11 cellular contexts compared by ENCODE assay signal in genomic region chr12:104596128-104596799, GRCh38.
A peak's percentile ranks its signal among the peaks of the same experiment; 100 is the strongest.
DNase-seq lines count a peak whose midpoint lies in the region; TF ChIP-seq lines count a peak whose summit lies in the region.
"Had no signal": no experiment of that assay in that cellular context is flagged by ENCODE, and none has a peak within 500 bp of the region (broad histone marks: within the 10 kb centered on the region; RNA-seq: fewer than 3 reads in every experiment).

No MANE protein-coding gene starts in this region.

- no peak overlapping the region for H3K23ac ChIP-seq in H9 (ENCODE audit: insufficient read length, low read depth, low read length)

- no peak overlapping the region for H3K14ac ChIP-seq in H9 (ENCODE audit: insufficient read depth, low read length)

- no peak overlapping the region for H3T11ph ChIP-seq in H9 (ENCODE audit: low read length)

- no peak overlapping the region for H2BK5ac ChIP-seq in H9 (ENCODE audit: insufficient read length, low read length)

- H2BK20ac ChIP-seq in H9 (ENCODE audit: low read depth, low read length, poor library complexity, severe bottlenecking): no peak overlapping the region

- no peaks in the 10 kb centered on the region for H3K9me3 ChIP-seq in osteoblast (ENCODE audit: low read depth, low read length)
- no peaks in the 10 kb centered on the region for H3K9me3 ChIP-seq in H9 (ENCODE audit: control insufficient read depth, low read depth, low read length)
- H3K9me3 ChIP-seq: esophagus squamous epithelium, pancreas had no signal

- no peak overlapping the region for H2BK12ac ChIP-seq in H9 (ENCODE audit: insufficient read length, low read depth, low read length)

- H3K27me3 ChIP-seq in osteoblast (ENCODE audit: insufficient read depth, low read length) (no peaks in the 10 kb centered on the region), H7 (ENCODE audit: control insufficient read depth, insufficient read depth, low read length) (no peaks in the 10 kb centered on the region), H9 (ENCODE audit: insufficient read depth, low read length) (no peaks in the 10 kb centered on the region)
- H3K27me3 ChIP-seq: pancreas had no signal

- H3K9me3 Mint-ChIP-seq in CD14-positive monocyte (no peaks in the 10 kb centered on the region), H9 (no peaks in the 10 kb centered on the region; a peak in 1 of 5 replicates)

- DNase-seq in CD14-positive monocyte (ENCODE audit: low spot score): no peak
- DNase-seq in NOMO-1 treated with dmso at 0.1 percent for 144 hours (lab: John Stamatoyannopoulos, UW; ENCODE audit: unreplicated experiment): peak; percentile 45
- peak; percentile 92 for DNase-seq in fibroblast of gingiva (ENCODE audit: low read depth)
- DNase-seq in osteoblast (ENCODE audit: insufficient read length, low spot score, missing footprints): peak; percentile 91
- DNase-seq in activated T-cell treated with anti-CD3 and anti-CD28 coated beads for 4 hours: no peak
- DNase-seq in HUDEP-2 (lab: John Stamatoyannopoulos, UW; ENCODE audit: unreplicated experiment in 76 of 76): no peak
- no peak for DNase-seq in H7
- no peak for DNase-seq in H9
- DNase-seq: activated CD8-positive, alpha-beta memory T cell treated with anti-CD3 and anti-CD28 coated beads, Interleukin-2, amount 50 U/mL, for 48 hours; esophagus squamous epithelium; pancreas had no signal

- H3K79me2 ChIP-seq in osteoblast (ENCODE audit: insufficient read depth, low read length): peaks cover 47% of the 10 kb centered on the region
- H3K79me2 ChIP-seq in H9 (ENCODE audit: insufficient read depth, low read length): 0 out of 2 replicates have a peak, but pooled peaks cover 2% of the 10 kb centered on the region

- H3K27ac ChIP-seq in osteoblast (ENCODE audit: low read depth, low read length): peak overlapping the region; percentile 53
- H3K27ac ChIP-seq in H9 (ENCODE audit: insufficient read length, low read depth, low read length): no peak overlapping the region
- H3K27ac ChIP-seq: pancreas had no signal

- no peaks in the 10 kb centered on the region for H3K23me2 ChIP-seq in H9 (ENCODE audit: insufficient read length, low read depth, low read length, poor library complexity, severe bottlenecking)

- intact Hi-C loops in CD14-positive monocyte (cut with micrococcal nuclease): no loop called here

- H3K4ac ChIP-seq in H9 (ENCODE audit: low read depth, low read length): no peak overlapping the region

- no peak overlapping the region for H3K18ac ChIP-seq in H9 (ENCODE audit: insufficient read length, low read depth, low read length)

- no peak overlapping the region for H4K5ac ChIP-seq in H9 (ENCODE audit: insufficient read length, low read depth, low read length)

- H3K36me3 Mint-ChIP-seq in CD14-positive monocyte (peaks cover 5 to 11% of the 10 kb centered on the region in 2 donors), H9 (ENCODE audit: insufficient read depth in 1 of 3, low read depth in 3 of 3) (no peaks in the 10 kb centered on the region)

- no peak overlapping the region for H2AK5ac ChIP-seq in H9 (ENCODE audit: insufficient read length, low read length)

- H4K91ac ChIP-seq in H9 (ENCODE audit: insufficient read length, low read depth, low read length): no peak overlapping the region

- no peak overlapping the region for H3K56ac ChIP-seq in H9 (ENCODE audit: insufficient read length, low read depth, low read length)

- H3K9ac ChIP-seq in H9 (ENCODE audit: extremely low read depth, insufficient read length, low read length): no peak overlapping the region

- peak overlapping the region; percentile 38 to 88 (median 79) for H3K27ac Mint-ChIP-seq in CD14-positive monocyte
- H3K27ac Mint-ChIP-seq in H9: no peak overlapping the region; a peak in 2 of 7 replicates

- H2AFZ ChIP-seq in osteoblast (ENCODE audit: low read length) (peak overlapping the region; percentile 4), H9 (ENCODE audit: low read length) (no peak overlapping the region)

- H4K20me1 ChIP-seq in osteoblast (ENCODE audit: insufficient read depth, low read length) (no peaks in the 10 kb centered on the region), H9 (ENCODE audit: control insufficient read depth, insufficient read depth, insufficient read length) (no peaks in the 10 kb centered on the region)

- H3K4me3 Mint-ChIP-seq in CD14-positive monocyte (no peak overlapping the region), H9 (no peak overlapping the region)

- H4K8ac ChIP-seq in H9 (replicated peaks; ENCODE audit: insufficient read length, low read depth, low read length): no peak overlapping the region

- H3K4me1 Mint-ChIP-seq in CD14-positive monocyte (peaks cover 67% of the 10 kb centered on the region), H9 (peaks cover 27 to 32% of the 10 kb centered on the region in 2 experiments)

- H3K4me1 ChIP-seq in osteoblast (ENCODE audit: insufficient read depth, low read length): peaks cover 25% of the 10 kb centered on the region
- peaks cover under 1% of the 10 kb centered on the region; the same call in 1 of the 2 replicates for H3K4me1 ChIP-seq in H9 (ENCODE audit: insufficient read depth, low read length)

- peak overlapping the region; percentile 48 for H3K4me3 ChIP-seq in osteoblast (ENCODE audit: insufficient read depth, low read length)
- no peak overlapping the region for H3K4me3 ChIP-seq in H7 (ENCODE audit: insufficient read depth, low read depth, low read length)
- H3K4me3 ChIP-seq: pancreas had no signal

- no peak overlapping the region for H2BK120ac ChIP-seq in H9 (ENCODE audit: low read depth, low read length, poor library complexity, severe bottlenecking)

- no peak overlapping the region for H2BK15ac ChIP-seq in H9 (ENCODE audit: low read depth, low read length)

- no peak for TF ChIP-seq CTCF in CD14-positive monocyte (IDR thresholded peaks at IDR 0.05)
- TF ChIP-seq CTCF in osteoblast (IDR thresholded peaks at IDR 0.05; ENCODE audit: extremely low read depth, low read depth, low read length): no peak
- TF ChIP-seq CTCF in H9 (conservative IDR thresholded peaks at IDR 0.05): no peak

- peaks cover 0 to 1% (median 0%) of the 10 kb centered on the region in 3 donors for H3K27me3 Mint-ChIP-seq in CD14-positive monocyte (ENCODE audit: low read depth in 3 of 3)
- H3K27me3 Mint-ChIP-seq in H9 (ENCODE audit: low read depth): no peaks in the 10 kb centered on the region

- no peaks in the 10 kb centered on the region for H3K79me1 ChIP-seq in H9 (ENCODE audit: insufficient read depth, low read depth, low read length, poor library complexity, severe bottlenecking)

- H3K4me2 ChIP-seq in osteoblast (ENCODE audit: insufficient read depth, low read length) (peak overlapping the region; percentile 80), H9 (ENCODE audit: insufficient read depth, insufficient read length, low read length) (no peak overlapping the region)

- no CpG with 5 or more reads among the region's 12 CpGs for WGBS in H9 (ENCODE audit: extremely low coverage, insufficient read length, low lambda C conversion rate)

- H3K36me3 ChIP-seq in osteoblast (ENCODE audit: insufficient read depth, low read length) (no peaks in the 10 kb centered on the region), H7 (replicated peaks; ENCODE audit: control insufficient read depth, insufficient read depth, low read length) (no peaks in the 10 kb centered on the region)
- H3K36me3 ChIP-seq: esophagus squamous epithelium, pancreas had no signal

Comparison
In these comparisons a context has a peak if more than half of its experiments do, and no peak if none do; other contexts are left out.
1. DNase-seq: peak in NOMO-1 treated with dmso at 0.1 percent for 144 hours (single experiment), fibroblast of gingiva (single experiment) and osteoblast (single experiment); none in CD14-positive monocyte (single experiment), activated T-cell treated with anti-CD3 and anti-CD28 coated beads for 4 hours (single experiment), HUDEP-2 (0 of 76), H7 (single experiment) and H9 (single experiment).
2. H3K27ac Mint-ChIP-seq: peak in CD14-positive monocyte (7 of 7); none in H9 (0 of 3).